ENCODE assay signal across 8 cellular contexts in genomic region chr1:44217809-44218410, GRCh38. TPM values are rescaled to one million over a fixed set of nuclear protein-coding genes. Genes with fewer than 3 reads are reported as not detected.
DNase-seq lines count a peak whose midpoint lies in the region; ATAC-seq and TF ChIP-seq lines count a peak whose summit lies in the region.

No MANE protein-coding gene starts in this region.

- peak overlapping the region in 3 of 7 donors; percentile 34 to 68 (median 37) for H3K27ac Mint-ChIP-seq in CD14-positive monocyte
- H3K27ac Mint-ChIP-seq in HFFc6 = no peak overlapping the region

- H3K36me3 Mint-ChIP-seq in CD14-positive monocyte = peaks cover 67 to 76% of the 10 kb centered on the region in 2 donors
- H3K36me3 Mint-ChIP-seq in HFFc6 (ENCODE audit: low read depth) = 0 out of 2 replicates have a peak, but pooled peaks cover 10% of the 10 kb centered on the region

- peak; percentile 94 for TF ChIP-seq CTCF in CD14-positive monocyte (IDR thresholded peaks at IDR 0.05)
- peak; percentile 95 for TF ChIP-seq CTCF in HFFc6 (IDR thresholded peaks at IDR 0.05)
- peak; percentile 87 to 94 (median 93) for TF ChIP-seq CTCF in right lobe of liver (IDR thresholded peaks at IDR 0.05)

- H3K4me3 ChIP-seq in right lobe of liver = no peak overlapping the region

- ATAC-seq in right lobe of liver (peak; percentile 68 to 77 (median 74)), GM18870 (IDR thresholded peaks at IDR 0.05; ENCODE audit: unreplicated experiment) (no peak)

- H3K9me3 ChIP-seq in right lobe of liver = no peaks in the 10 kb centered on the region

- H3K4me1 Mint-ChIP-seq in CD14-positive monocyte (peaks cover 16% of the 10 kb centered on the region), HFFc6 (ENCODE audit: low read depth) (peaks cover 26% of the 10 kb centered on the region)

- H3K9me3 Mint-ChIP-seq in CD14-positive monocyte (peaks cover 0 to 3% (median 0%) of the 10 kb centered on the region in 7 donors), HFFc6 (no peaks in the 10 kb centered on the region)

- intact Hi-C loops in CD14-positive monocyte (cut with micrococcal nuclease) (loop anchor here (1.0 to 10.0 kb wide), 5 partner anchors 99 to 563 kb away; partner anchors contain the start of genes ERI3 (in 1 of the 2) and KDM4A (in 1 of the 2)), right lobe of liver (cut with DNase I) (loop anchor here in 1 of 2 donors (2.0 kb wide), 1 partner anchor 101 kb away; no protein-coding TSS in a partner anchor)

- H3K4me1 ChIP-seq in right lobe of liver = peaks cover 0 to 8% (median under 1%) of the 10 kb centered on the region in 4 donors

- no peak overlapping the region for H3K4me3 Mint-ChIP-seq in CD14-positive monocyte
- H3K4me3 Mint-ChIP-seq in HFFc6 = no peak overlapping the region

- 33% methylated on average over 1 of the region's 4 CpGs for WGBS in right lobe of liver (ENCODE audit: insufficient coverage, low coverage, low lambda C conversion rate, missing lambda C conversion rate)

- H3K27ac ChIP-seq in right lobe of liver = no peak overlapping the region

- H3K36me3 ChIP-seq in right lobe of liver = peaks cover 0 to 40% (median 15%) of the 10 kb centered on the region in 4 donors

- H3K27me3 Mint-ChIP-seq in CD14-positive monocyte (ENCODE audit: low read depth in 3 of 3) (peaks cover 0 to 2% (median 0%) of the 10 kb centered on the region in 3 donors), HFFc6 (ENCODE audit: insufficient read depth) (peaks cover 2% of the 10 kb centered on the region)

- H3K27me3 ChIP-seq in right lobe of liver = no peaks in the 10 kb centered on the region

- TF ChIP-seq POLR2A in right lobe of liver (IDR thresholded peaks at IDR 0.05) = no peak

- DNase-seq in CD14-positive monocyte (ENCODE audit: low spot score) (peak; percentile 63), HFFc6 (peak; percentile 35), NCI-H526 (lab: John Stamatoyannopoulos, UW) (peak; percentile 89 to 95), dedifferentiated amniotic fluid mesenchymal stem cell (ENCODE audit: extremely low spot score) (peak; percentile 31), right lobe of liver (peak; percentile 68 to 79 (median 73))
- DNase-seq in activated CD4-positive, alpha-beta T cell treated with anti-CD3 and anti-CD28 coated beads, Interleukin-2, amount 50 U/mL, for 24 hours (ENCODE audit: low read depth in 1 of 2, low spot score in 1 of 2) = peak; percentile 53 to 66
- peak; percentile 41 to 58 (median 56) for DNase-seq in stimulated activated CD4-positive, alpha-beta T cell treated with anti-CD3 and anti-CD28 coated beads, TNF-alpha, amount 100 ng/mL, for 4 hours (ENCODE audit: low read depth in 3 of 3)

RNA-seq across cellular contexts. Expression of gene DMAP1, which starts 4.6 kb away (rescaled TPM):
- polyA plus RNA-seq in CD14-positive monocyte = 10 to 100 TPM; 18.9 to 21.3 TPM
- 10 to 100 TPM; 25.7 to 34.6 (median 30.1) TPM for total RNA-seq in HFFc6 (2021; fragmentation: NEBNext Ultra II Directional; extraction: Animal tissue kit (Norgen Biotek cat#: 25700))
- total RNA-seq in right lobe of liver = 10 to 100 TPM; 16.2 to 27.8 (median 23.3) TPM

Comparison
In these comparisons a context has a peak if more than half of its experiments do, and no peak if none do; other contexts are left out.
1. DNase-seq: peak in every context shown above with its lines; median percentile 92 in NCI-H526; 73 in right lobe of liver; 63 in CD14-positive monocyte; 60 in activated CD4-positive, alpha-beta T cell treated with anti-CD3 and anti-CD28 coated beads, Interleukin-2, amount 50 U/mL, for 24 hours; 56 in stimulated activated CD4-positive, alpha-beta T cell treated with anti-CD3 and anti-CD28 coated beads, TNF-alpha, amount 100 ng/mL, for 4 hours; 35 in HFFc6; 31 in dedifferentiated amniotic fluid mesenchymal stem cell.